ENCODE assay signal across 1 cellular context in genomic region chr16:82011199-82011641, GRCh38.
TF ChIP-seq lines count a peak whose summit lies in the region.

TSS of gene SDR42E1 (minus strand) at chr16:82011470. CDS start at chr16:82000858, 10,612 bp downstream.

TF ChIP-seq in GM12878, 131 proteins besides CTCF, POLR2A, EP300 and RAD21 (continued from another document):
- TF ChIP-seq MEF2B (IDR thresholded peaks at IDR 0.05; ENCODE audit: partially characterized antibody, poor library complexity, severe bottlenecking) = peak; percentile 43
- no peak for TF ChIP-seq MTA3 (IDR thresholded peaks at IDR 0.05; ENCODE audit: borderline replicate concordance, low read length)
- peak; percentile 62 for TF ChIP-seq RUNX3 (IDR thresholded peaks at IDR 0.05; ENCODE audit: low read length)
- TF ChIP-seq HCFC1 (IDR thresholded peaks at IDR 0.05; ENCODE audit: low read length) = peak; percentile 41; the same call in 1 of the 2 replicates
- 0 out of 2 replicates have a peak, but pooled peaks have one; percentile 32 for TF ChIP-seq YY1 (IDR thresholded peaks at IDR 0.05; ENCODE audit: low read depth, low read length)
- no peak for TF ChIP-seq RCOR1 (conservative IDR thresholded peaks at IDR 0.05; ENCODE audit: low read depth, low read length)
- TF ChIP-seq TCF3 (IDR thresholded peaks at IDR 0.05; ENCODE audit: borderline replicate concordance, insufficient read depth, low read depth, low read length) = peak; percentile 77; the same call in 1 of the 2 replicates
- no peak for TF ChIP-seq ESRRA (IDR thresholded peaks at IDR 0.05; ENCODE audit: low read length)
- peak; percentile 27; the same call in 1 of the 2 replicates for TF ChIP-seq POLR2AphosphoS5 (IDR thresholded peaks at IDR 0.05; ENCODE audit: low read length)
- TF ChIP-seq ZBTB11 (CRISPR knock-in tag; IDR thresholded peaks at IDR 0.05) = peak; percentile 61
- no peak for TF ChIP-seq MYC (IDR thresholded peaks at IDR 0.05; ENCODE audit: insufficient read depth, insufficient read length, insufficient replicate concordance, low read length, severe bottlenecking)
- peak; percentile 37; the same call in 1 of the 2 replicates for TF ChIP-seq IKZF1 (conservative IDR thresholded peaks at IDR 0.05)
- TF ChIP-seq EGR1 (IDR thresholded peaks at IDR 0.05; ENCODE audit: borderline replicate concordance in 1 of 2, low read depth in 2 of 2, low read length in 2 of 2) = peak in 1 of 2 experiments; percentile 31; a peak in 1 of 3 replicates
